ENCODE assay signal across 8 cellular contexts in genomic region chr19:10769533-10770491, GRCh38. TPM values are rescaled to one million over a fixed set of nuclear protein-coding genes. Genes with fewer than 3 reads are reported as not detected.
DNase-seq lines count a peak whose midpoint lies in the region; ATAC-seq lines count a peak whose summit lies in the region.

No MANE protein-coding gene starts in this region.

- ATAC-seq in HG02852 (IDR thresholded peaks at IDR 0.05; ENCODE audit: unreplicated experiment) (no peak), HG02678 (IDR thresholded peaks at IDR 0.05; ENCODE audit: unreplicated experiment) (no peak)

- peak overlapping the region; percentile 61; the same call in 1 of the 2 replicates for H3K9ac ChIP-seq in BLaER1
- peak overlapping the region; percentile 31 for H3K9ac ChIP-seq in endocrine pancreas (ENCODE audit: control insufficient read depth, insufficient read depth, low read length)

- peak overlapping the region; percentile 91 for H3K27ac ChIP-seq in BLaER1
- H3K27ac ChIP-seq in mesodermal cell (ENCODE audit: low read depth, low read length, severe bottlenecking) = peak overlapping the region; percentile 83

- peaks cover 95% of the 10 kb centered on the region for H3K4me1 ChIP-seq in BLaER1
- no peaks in the 10 kb centered on the region for H3K4me1 ChIP-seq in endocrine pancreas (ENCODE audit: control insufficient read depth, insufficient read depth, low read length)
- peaks cover 14% of the 10 kb centered on the region for H3K4me1 ChIP-seq in mesodermal cell (ENCODE audit: control insufficient read depth, insufficient read depth, low read length, poor library complexity, severe bottlenecking)

- H3K4me3 ChIP-seq in BLaER1 (peak overlapping the region; percentile 15; the same call in 1 of the 2 replicates), endocrine pancreas (ENCODE audit: control insufficient read depth, insufficient read depth, low read length) (no peak overlapping the region), mesodermal cell (ENCODE audit: extremely low read depth, insufficient read depth, low read length, poor library complexity, severe bottlenecking) (no peak overlapping the region)

- peak overlapping the region; percentile 82 for H3K4me2 ChIP-seq in BLaER1

- DNase-seq in NCI-H69 (lab: John Stamatoyannopoulos, UW) (peak; percentile 36), NCI-H2081 treated with DMSO at 0.1 percent for 48 hours (lab: John Stamatoyannopoulos, UW) (no peak), NCI-H748 treated with DMSO at 0.1 percent for 48 hours (lab: John Stamatoyannopoulos, UW) (no peak)

- H3K9me3 ChIP-seq in BLaER1 = no peaks in the 10 kb centered on the region
- no peaks in the 10 kb centered on the region for H3K9me3 ChIP-seq in endocrine pancreas (ENCODE audit: control insufficient read depth, low read length)
- H3K9me3 ChIP-seq in mesodermal cell (ENCODE audit: control insufficient read depth, low read length) = no peaks in the 10 kb centered on the region

- no peaks in the 10 kb centered on the region for H3K27me3 ChIP-seq in BLaER1
- no peaks in the 10 kb centered on the region for H3K27me3 ChIP-seq in endocrine pancreas (ENCODE audit: control insufficient read depth, insufficient read depth, low read length)

- 83 to 87% methylated on average over 16 to 19 of the region's 21 CpGs for WGBS in mesodermal cell (ENCODE audit: insufficient coverage in 2 of 2), 2 experiments

- H3K36me3 ChIP-seq in BLaER1 (peaks cover 78% of the 10 kb centered on the region), endocrine pancreas (ENCODE audit: control insufficient read depth, insufficient read depth, low read length) (no peaks in the 10 kb centered on the region), mesodermal cell (ENCODE audit: control insufficient read depth, insufficient read depth, low read length) (peaks cover 52% of the 10 kb centered on the region)

- H4K20me1 ChIP-seq in BLaER1 = peaks cover 90% of the 10 kb centered on the region

RNA-seq across cellular contexts. Expression of gene DNM2, which starts 51.9 kb away (rescaled TPM):
- 99.8 TPM for polyA plus RNA-seq in mesodermal cell (2013, experiment 1 of 2)
- polyA plus RNA-seq in mesodermal cell (2013, experiment 2 of 2) = 90.0 TPM
